ENCODE assay signal across 1 cellular context in the genomic region with DNA sequence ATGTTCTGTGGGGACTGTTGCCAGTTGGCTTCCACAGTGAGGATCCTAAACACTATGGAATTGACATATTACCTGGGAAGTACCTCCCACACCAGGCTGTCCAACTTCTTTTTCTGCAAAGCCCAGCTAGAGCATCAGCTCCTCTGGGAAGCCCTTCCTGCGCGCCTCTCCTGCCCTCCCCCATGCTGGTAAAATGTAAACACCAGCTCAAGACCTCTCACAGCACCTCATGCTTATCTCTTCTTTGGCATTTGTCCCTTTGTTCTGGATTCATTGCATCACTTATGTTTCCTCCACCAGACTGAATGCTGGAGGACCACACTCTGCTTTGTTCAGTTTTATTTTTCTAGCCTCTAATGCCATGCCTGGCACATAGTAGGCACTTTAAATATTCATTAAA.
A peak's percentile ranks its signal among the peaks of the same experiment; 100 is the strongest.
TF ChIP-seq lines count a peak whose summit lies in the region.

No MANE protein-coding gene starts in this region.

TF ChIP-seq in HEK293, 187 proteins besides CTCF, POLR2A, EP300 and RAD21 (continued from another document):
- peak; percentile 61; the same call in 1 of the 2 replicates for TF ChIP-seq ZNF600 (tag by site-specific recombination; IDR thresholded peaks at IDR 0.05)
